8 cellular contexts compared by ENCODE assay signal in the genomic region with DNA sequence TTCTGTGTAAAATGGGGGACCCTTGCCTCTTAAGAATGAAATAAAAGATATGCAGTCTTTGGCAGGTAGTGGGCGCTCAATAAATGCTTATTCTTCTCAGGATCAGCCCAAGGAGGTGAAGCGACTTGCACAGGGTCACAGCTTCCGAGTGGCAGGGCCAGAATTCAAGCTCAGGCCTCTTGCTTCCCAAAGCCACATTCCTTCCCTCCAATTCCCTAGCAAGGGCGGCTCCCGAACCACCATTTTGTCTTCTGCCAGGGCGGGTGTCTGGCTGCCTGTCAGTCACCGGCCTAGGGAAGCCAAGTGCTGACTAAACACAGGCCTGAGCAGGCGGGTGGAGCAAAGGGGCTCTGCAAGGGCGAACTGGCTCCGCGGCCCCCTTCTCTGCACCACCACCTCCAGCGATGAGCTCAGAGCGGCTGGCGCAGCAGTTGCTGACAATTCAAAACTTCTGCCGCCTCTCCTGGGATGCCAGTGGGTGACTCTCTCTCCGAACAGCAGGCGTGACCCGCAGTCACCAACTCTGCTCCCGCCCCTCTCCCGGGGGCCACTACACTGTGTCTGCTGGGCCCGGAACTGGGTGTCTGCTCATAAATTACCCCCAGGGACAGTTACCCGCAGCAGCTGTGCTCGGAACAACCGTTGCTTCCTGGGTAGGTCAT. TPM values are rescaled to one million over a fixed set of nuclear protein-coding genes. Genes with fewer than 3 reads are reported as not detected.
DNase-seq lines count a peak whose midpoint lies in the region; ATAC-seq and TF ChIP-seq lines count a peak whose summit lies in the region.

No MANE protein-coding gene starts in this region.

- intact Hi-C loops in heart left ventricle (cut with DNase I) (loop anchor here in 8 of 10 donors (2.0 to 10.0 kb wide), 7 partner anchors 122 to 262 kb away; partner anchors contain the start of gene AHDC1 (in 5 of the 8)), psoas muscle (cut with DNase I) (loop anchor here in 1 of 2 donors (5.0 kb wide), 1 partner anchor 259 kb away; no protein-coding TSS in a partner anchor)

- peak overlapping the region in 3 of 12 donors; percentile 10 to 14 (median 11) for H3K4me3 ChIP-seq in heart left ventricle
- H3K4me3 ChIP-seq in psoas muscle, result peak overlapping the region; percentile 45

- H3K9me3 ChIP-seq in heart left ventricle (no peaks in the 10 kb centered on the region), psoas muscle (no peaks in the 10 kb centered on the region)

- H3K9me3 Mint-ChIP-seq in activated T-cell treated with anti-CD3 and anti-CD28 coated beads, Interleukin-2, amount 50 U/mL, for 72 hours, result no peaks in the 10 kb centered on the region

- TF ChIP-seq CTCF in heart left ventricle (IDR thresholded peaks at IDR 0.05), result peak in 2 of 12 donors; percentile 17 to 34
- TF ChIP-seq CTCF in psoas muscle (IDR thresholded peaks at IDR 0.05), result peak; percentile 19

- H3K4me1 ChIP-seq in heart left ventricle (peaks cover 27 to 92% (median 76%) of the 10 kb centered on the region in 12 donors), psoas muscle (peaks cover 50% of the 10 kb centered on the region)

- H3K4me3 Mint-ChIP-seq in activated T-cell treated with anti-CD3 and anti-CD28 coated beads, Interleukin-2, amount 50 U/mL, for 72 hours, result peak overlapping the region; percentile 56 to 60

- peaks cover 16% of the 10 kb centered on the region for H3K4me1 Mint-ChIP-seq in activated T-cell treated with anti-CD3 and anti-CD28 coated beads, Interleukin-2, amount 50 U/mL, for 72 hours (ENCODE audit: low read depth)

- WGBS in heart left ventricle, 4 donors, result 36 to 72% (median 38%) methylated on average over 22 to 24 of the region's 24 CpGs
- 10 to 13% (median 12%) methylated on average over 22 to 24 of the region's 24 CpGs for WGBS in psoas muscle, 3 donors

- H3K36me3 ChIP-seq in heart left ventricle (peaks cover 0 to 23% (median 17%) of the 10 kb centered on the region in 9 donors), psoas muscle (ENCODE audit: insufficient read depth in 1 of 2, low read depth in 1 of 2) (peaks cover 0 to 18% of the 10 kb centered on the region in 2 donors)

- ATAC-seq in GM21786 (IDR thresholded peaks at IDR 0.05; ENCODE audit: unreplicated experiment), result peak; percentile 44
- ATAC-seq in activated T-cell treated with anti-CD3 and anti-CD28 coated beads, Interleukin-2, amount 50 U/mL, for 72 hours (replicated peaks in 1 of 2), result peak; percentile 73 to 77
- peak; percentile 32 to 46 (median 46) for ATAC-seq in heart left ventricle
- ATAC-seq in psoas muscle, result peak; percentile 61 to 77 (median 72)
- ATAC-seq in HG02840 (IDR thresholded peaks at IDR 0.05; ENCODE audit: low FRiP score, unreplicated experiment), result no peak
- ATAC-seq in GM18858 (IDR thresholded peaks at IDR 0.05; ENCODE audit: unreplicated experiment), result no peak
- ATAC-seq in HG03565 (IDR thresholded peaks at IDR 0.05; ENCODE audit: unreplicated experiment), result no peak

- H3K36me3 Mint-ChIP-seq in activated T-cell treated with anti-CD3 and anti-CD28 coated beads, Interleukin-2, amount 50 U/mL, for 72 hours (ENCODE audit: insufficient read depth in 2 of 2), result peaks cover 0 to 5% of the 10 kb centered on the region in 2 donors

- DNase-seq in AG20443 (ENCODE audit: low spot score) (peak; percentile 75), heart left ventricle (peak; percentile 60 to 86 (median 81)), psoas muscle (peak; percentile 81 to 91)
- peak; percentile 47 to 57 for DNase-seq in activated T-cell treated with anti-CD3 and anti-CD28 coated beads, Interleukin-2, amount 50 U/mL, for 72 hours

- peak overlapping the region; percentile 63 for H3K27ac Mint-ChIP-seq in activated T-cell treated with anti-CD3 and anti-CD28 coated beads, Interleukin-2, amount 50 U/mL, for 72 hours

- TF ChIP-seq POLR2A in heart left ventricle (IDR thresholded peaks at IDR 0.05), result peak in 1 of 2 donors; percentile 36

- H3K27me3 ChIP-seq in heart left ventricle (no peaks in the 10 kb centered on the region), psoas muscle (ENCODE audit: insufficient read depth in 3 of 3, low read length in 2 of 3) (peaks cover 0 to 3% (median 0%) of the 10 kb centered on the region in 3 donors)

- H3K27ac ChIP-seq in heart left ventricle (peak overlapping the region; percentile 76 to 87 (median 85)), psoas muscle (peak overlapping the region; percentile 85)

- H3K27me3 Mint-ChIP-seq in activated T-cell treated with anti-CD3 and anti-CD28 coated beads, Interleukin-2, amount 50 U/mL, for 72 hours (ENCODE audit: low read depth), result no peaks in the 10 kb centered on the region

RNA-seq across cellular contexts. Expression of gene GPR3, which starts 10.8 kb away (rescaled TPM):
- total RNA-seq in activated T-cell treated with anti-CD3 and anti-CD28 coated beads, Interleukin-2, amount 50 U/mL, for 72 hours, result under 1 TPM; 0.81 to 0.91 TPM
- total RNA-seq in heart left ventricle, result 1 to 10 TPM in 2 of 9 donors, under 1 TPM in 6, not detected in 1; 0.28 to 2.4 (median 0.53) TPM
- 1 to 10 TPM in 1 of 2 donors, under 1 TPM in 1; 0.11 to 3.7 TPM for polyA plus RNA-seq in heart left ventricle
- 1 to 10 TPM in 1 of 4 donors, under 1 TPM in 1, not detected in 2; 0.42 to 1.3 TPM for total RNA-seq in psoas muscle
- polyA plus RNA-seq in psoas muscle, result under 1 TPM; 0.12 to 0.98 (median 0.31) TPM

RNA-seq across cellular contexts. Expression of gene CD164L2, which starts 20.1 kb away (rescaled TPM):
- total RNA-seq in activated T-cell treated with anti-CD3 and anti-CD28 coated beads, Interleukin-2, amount 50 U/mL, for 72 hours, result not detected
- total RNA-seq in heart left ventricle (not detected), psoas muscle (not detected)
- polyA plus RNA-seq in heart left ventricle (not detected), psoas muscle (not detected)

RNA-seq across cellular contexts. Expression of gene FCN3, which starts 28.6 kb away (rescaled TPM):
- not detected for total RNA-seq in activated T-cell treated with anti-CD3 and anti-CD28 coated beads, Interleukin-2, amount 50 U/mL, for 72 hours
- 100 to 1,000 TPM in 1 of 9 donors, 10 to 100 TPM in 5, 1 to 10 TPM in 3; 2.4 to 112 (median 31.9) TPM for total RNA-seq in heart left ventricle
- polyA plus RNA-seq in heart left ventricle, result 100 to 1,000 TPM in 1 of 2 donors, 10 to 100 TPM in 1; 60.8 to 141 TPM
- total RNA-seq in psoas muscle, result 10 to 100 TPM in 1 of 4 donors, 1 to 10 TPM in 3; 3.4 to 12.9 (median 5.8) TPM
- 10 to 100 TPM; 18.6 to 34.6 (median 21.9) TPM for polyA plus RNA-seq in psoas muscle

RNA-seq across cellular contexts. Expression of gene MAP3K6, which starts 36.4 kb away (rescaled TPM):
- 10 to 100 TPM in 1 of 2 donors, 1 to 10 TPM in 1; 8.3 to 10.4 TPM for total RNA-seq in activated T-cell treated with anti-CD3 and anti-CD28 coated beads, Interleukin-2, amount 50 U/mL, for 72 hours
- 10 to 100 TPM; 21.1 to 77.0 (median 36.5) TPM for total RNA-seq in heart left ventricle
- 10 to 100 TPM; 48.6 to 64.3 TPM for polyA plus RNA-seq in heart left ventricle
- 10 to 100 TPM; 16.1 to 29.8 (median 22.8) TPM for total RNA-seq in psoas muscle
- polyA plus RNA-seq in psoas muscle, result 10 to 100 TPM; 11.1 to 17.6 (median 12.9) TPM

Comparison
In these comparisons a context has a peak if more than half of its experiments do, and no peak if none do; other contexts are left out.
1. ATAC-seq: peak in GM21786 (single experiment), activated T-cell treated with anti-CD3 and anti-CD28 coated beads, Interleukin-2, amount 50 U/mL, for 72 hours (2 of 2), heart left ventricle (4 of 4) and psoas muscle (4 of 4); none in HG02840 (single experiment), GM18858 (single experiment) and HG03565 (single experiment).
2. Peak in every context shown above with its lines, with median percentiles within 50 percentile points of each other: DNase-seq.